Comparison of ENCODE assay signal across 8 cellular contexts in genomic region chr17:83079340-83079747, GRCh38. TPM values are rescaled to one million over a fixed set of nuclear protein-coding genes. Genes with fewer than 3 reads are reported as not detected.
DNase-seq lines count a peak whose midpoint lies in the region; ATAC-seq and TF ChIP-seq lines count a peak whose summit lies in the region.

A gene with protein sequence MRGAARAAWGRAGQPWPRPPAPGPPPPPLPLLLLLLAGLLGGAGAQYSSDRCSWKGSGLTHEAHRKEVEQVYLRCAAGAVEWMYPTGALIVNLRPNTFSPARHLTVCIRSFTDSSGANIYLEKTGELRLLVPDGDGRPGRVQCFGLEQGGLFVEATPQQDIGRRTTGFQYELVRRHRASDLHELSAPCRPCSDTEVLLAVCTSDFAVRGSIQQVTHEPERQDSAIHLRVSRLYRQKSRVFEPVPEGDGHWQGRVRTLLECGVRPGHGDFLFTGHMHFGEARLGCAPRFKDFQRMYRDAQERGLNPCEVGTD (plus strand): TSS chr17:83079609. CDS start chr17:83079816, 207 bp downstream.

- DNase-seq in BJ (ENCODE audit: low read depth) (no peak), NAMALWA (ENCODE audit: low spot score) (peak; percentile 55), lung microvascular endothelial cell (ENCODE audit: low read depth in 2 of 2) (peak; percentile 76 to 84), KBM-7 (no peak)
- peak; percentile 74 for DNase-seq in activated CD4-positive, alpha-beta memory T cell treated with anti-CD3 and anti-CD28 coated beads, Interleukin-2, amount 10 ng/mL, durations not matched to agents 7 days and 5 days
- peak; percentile 47 to 54 (median 53) for DNase-seq in effector memory CD8-positive, alpha-beta T cell
- DNase-seq in stimulated activated CD4-positive, alpha-beta T cell treated with anti-CD3 and anti-CD28 coated beads, TNF-alpha, amount 100 ng/mL, for 4 hours (ENCODE audit: low read depth in 3 of 3): peak in 2 of 3 experiments; percentile 33 to 44

- peak within 1 kb of the TSS; percentile 69 for H3K4me3 ChIP-seq in BJ (ENCODE audit: low read depth, low read length)

- POLR2A ChIA-PET in BJ (lab: Charles Lee): interaction anchor here (0.6 to 0.9 kb wide), 2 partner anchors 116 to 124 kb away, joined by 3 to 4 read pairs; no protein-coding TSS in a partner anchor
- POLR2A ChIA-PET in activated CD4-positive, alpha-beta memory T cell treated with anti-CD3 and anti-CD28 coated beads, Interleukin-2, amount 10 ng/mL, durations not matched to agents 7 days and 5 days (lab: Charles Lee): interaction anchor here (0.6 to 1.4 kb wide), 5 partner anchors 10 to 218 kb away, joined by 3 to 8 read pairs (median 3); no protein-coding TSS in a partner anchor

- CTCF ChIA-PET in BJ (lab: Yijun Ruan, JAX): no interaction called here
- CTCF ChIA-PET in activated CD4-positive, alpha-beta memory T cell treated with anti-CD3 and anti-CD28 coated beads, Interleukin-2, amount 10 ng/mL, durations not matched to agents 7 days and 5 days (lab: Charles Lee): no interaction called here

- H3K4me3 Mint-ChIP-seq in activated CD4-positive, alpha-beta memory T cell treated with anti-CD3 and anti-CD28 coated beads, Interleukin-2, amount 10 ng/mL, durations not matched to agents 7 days and 5 days: peak within 1 kb of the TSS; percentile 50
- peak within 1 kb of the TSS; percentile 62 for H3K4me3 Mint-ChIP-seq in effector memory CD8-positive, alpha-beta T cell

- peaks cover 29% of the 10 kb centered on the region for H3K4me1 Mint-ChIP-seq in activated CD4-positive, alpha-beta memory T cell treated with anti-CD3 and anti-CD28 coated beads, Interleukin-2, amount 10 ng/mL, durations not matched to agents 7 days and 5 days
- peaks cover 30 to 34% of the 10 kb centered on the region in 2 donors for H3K4me1 Mint-ChIP-seq in effector memory CD8-positive, alpha-beta T cell (ENCODE audit: low read depth in 2 of 2)

- H3K9me3 Mint-ChIP-seq in activated CD4-positive, alpha-beta memory T cell treated with anti-CD3 and anti-CD28 coated beads, Interleukin-2, amount 10 ng/mL, durations not matched to agents 7 days and 5 days: no peaks in the 10 kb centered on the region
- H3K9me3 Mint-ChIP-seq in effector memory CD8-positive, alpha-beta T cell: no peaks in the 10 kb centered on the region

- in situ Hi-C loops in KBM-7 (cut with MboI; ENCODE audit: low pct_unique_long_range_greater_than_20kb, low sequenced_read_pairs): no loop called here

- no peaks in the 10 kb centered on the region for H3K36me3 ChIP-seq in BJ (ENCODE audit: control insufficient read depth, insufficient read depth, low read length)

- peaks cover 42% of the 10 kb centered on the region for H3K27me3 Mint-ChIP-seq in activated CD4-positive, alpha-beta memory T cell treated with anti-CD3 and anti-CD28 coated beads, Interleukin-2, amount 10 ng/mL, durations not matched to agents 7 days and 5 days
- no peaks in the 10 kb centered on the region for H3K27me3 Mint-ChIP-seq in effector memory CD8-positive, alpha-beta T cell

- 0 out of 2 replicates have a peak, but pooled peaks cover 1% of the 10 kb centered on the region for H3K27me3 ChIP-seq in BJ (ENCODE audit: control insufficient read depth, insufficient read depth, low read length)

- no peak for TF ChIP-seq CTCF in BJ (IDR thresholded peaks at IDR 0.05; ENCODE audit: insufficient read depth, low read depth, low read length)

- H3K27ac Mint-ChIP-seq in activated CD4-positive, alpha-beta memory T cell treated with anti-CD3 and anti-CD28 coated beads, Interleukin-2, amount 10 ng/mL, durations not matched to agents 7 days and 5 days: no peak within 1 kb of the TSS
- H3K27ac Mint-ChIP-seq in effector memory CD8-positive, alpha-beta T cell: no peak within 1 kb of the TSS

- peak; percentile 46 for ATAC-seq in GM19324 (IDR thresholded peaks at IDR 0.05; ENCODE audit: low FRiP score, unreplicated experiment)
- ATAC-seq in effector memory CD8-positive, alpha-beta T cell (replicated peaks): peak; percentile 22

- H3K36me3 Mint-ChIP-seq in activated CD4-positive, alpha-beta memory T cell treated with anti-CD3 and anti-CD28 coated beads, Interleukin-2, amount 10 ng/mL, durations not matched to agents 7 days and 5 days (ENCODE audit: low read depth): peaks cover 15% of the 10 kb centered on the region
- peaks cover 49% of the 10 kb centered on the region for H3K36me3 Mint-ChIP-seq in effector memory CD8-positive, alpha-beta T cell (ENCODE audit: insufficient read depth)

RNA-seq across cellular contexts. Expression of the gene that starts here (rescaled TPM):
- polyA plus RNA-seq in BJ (2011; rRNA removed): 31.2 and 63.2 TPM in 2 replicates
- 24.7 and 26.0 TPM in 2 replicates for polyA minus RNA-seq in BJ (2011; rRNA and poly(A)+ RNA removed)
- 10 to 100 TPM; 27.3 to 28.1 TPM for total RNA-seq in activated CD4-positive, alpha-beta memory T cell treated with anti-CD3 and anti-CD28 coated beads, Interleukin-2, amount 10 ng/mL, durations not matched to agents 7 days and 5 days
- total RNA-seq in lung microvascular endothelial cell: 44.7 and 153 TPM in 2 replicates

Comparison
In these comparisons a context has a peak if more than half of its experiments do, and no peak if none do; other contexts are left out.
1. DNase-seq: peak in NAMALWA (single experiment), activated CD4-positive, alpha-beta memory T cell treated with anti-CD3 and anti-CD28 coated beads, Interleukin-2, amount 10 ng/mL, durations not matched to agents 7 days and 5 days (single experiment), effector memory CD8-positive, alpha-beta T cell (3 of 3), lung microvascular endothelial cell (2 of 2) and stimulated activated CD4-positive, alpha-beta T cell treated with anti-CD3 and anti-CD28 coated beads, TNF-alpha, amount 100 ng/mL, for 4 hours (2 of 3); none in BJ (single experiment) and KBM-7 (single experiment).